2 cellular contexts compared by ENCODE assay signal in the genomic region with DNA sequence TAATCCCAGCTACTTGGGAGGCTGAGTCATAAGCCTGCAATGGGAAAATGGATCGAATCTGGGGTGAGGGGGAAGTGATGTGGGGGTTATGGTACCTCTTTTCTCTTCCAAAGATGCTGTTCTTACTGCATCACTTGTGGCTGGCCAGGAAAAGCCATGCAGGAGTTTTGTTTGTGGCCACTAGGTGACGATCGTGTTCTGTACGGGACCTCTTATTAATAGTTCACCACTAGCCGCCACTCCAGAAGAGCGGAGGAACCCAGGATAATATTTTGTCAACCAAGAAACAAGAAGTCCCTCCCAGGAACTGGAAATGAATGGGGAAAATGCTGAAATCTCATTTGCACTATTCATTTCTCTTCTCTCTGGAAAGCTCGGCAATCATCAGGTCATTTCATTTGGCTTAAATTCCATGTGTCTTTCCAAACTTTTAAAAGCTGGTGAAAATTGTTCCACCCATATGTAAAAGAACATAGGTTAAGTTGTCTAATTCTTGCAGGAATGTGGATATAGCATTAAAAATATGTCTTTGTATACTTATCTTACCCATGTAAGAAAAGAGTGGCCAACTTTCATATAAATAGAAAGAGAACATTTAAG.
TF ChIP-seq lines count a peak whose summit lies in the region.

No MANE protein-coding gene starts in this region.

TF ChIP-seq in SK-N-SH treated with all-trans-retinoic acid at 6 μM for 48 hours, 23 proteins besides CTCF, POLR2A, EP300 and RAD21:
- TF ChIP-seq, protein P1, sequence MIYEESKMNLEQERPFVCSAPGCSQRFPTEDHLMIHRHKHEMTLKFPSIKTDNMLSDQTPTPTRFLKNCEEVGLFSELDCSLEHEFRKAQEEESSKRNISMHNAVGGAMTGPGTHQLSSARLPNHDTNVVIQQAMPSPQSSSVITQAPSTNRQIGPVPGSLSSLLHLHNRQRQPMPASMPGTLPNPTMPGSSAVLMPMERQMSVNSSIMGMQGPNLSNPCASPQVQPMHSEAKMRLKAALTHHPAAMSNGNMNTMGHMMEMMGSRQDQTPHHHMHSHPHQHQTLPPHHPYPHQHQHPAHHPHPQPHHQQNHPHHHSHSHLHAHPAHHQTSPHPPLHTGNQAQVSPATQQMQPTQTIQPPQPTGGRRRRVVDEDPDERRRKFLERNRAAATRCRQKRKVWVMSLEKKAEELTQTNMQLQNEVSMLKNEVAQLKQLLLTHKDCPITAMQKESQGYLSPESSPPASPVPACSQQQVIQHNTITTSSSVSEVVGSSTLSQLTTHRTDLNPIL (CRISPR knock-in tag; IDR thresholded peaks at IDR 0.05; ENCODE audit: low read depth): no peak
- no peak for TF ChIP-seq ZC3H10 (CRISPR knock-in tag; IDR thresholded peaks at IDR 0.05)
- no peak for TF ChIP-seq OSR1 (CRISPR knock-in tag; IDR thresholded peaks at IDR 0.05)
- no peak for TF ChIP-seq ZFP3 (CRISPR knock-in tag; IDR thresholded peaks at IDR 0.05)
- no peak for TF ChIP-seq TOX (CRISPR knock-in tag; IDR thresholded peaks at IDR 0.05; ENCODE audit: borderline replicate concordance)
- TF ChIP-seq ZFP30 (CRISPR knock-in tag; IDR thresholded peaks at IDR 0.05): no peak
- TF ChIP-seq, protein P2, sequence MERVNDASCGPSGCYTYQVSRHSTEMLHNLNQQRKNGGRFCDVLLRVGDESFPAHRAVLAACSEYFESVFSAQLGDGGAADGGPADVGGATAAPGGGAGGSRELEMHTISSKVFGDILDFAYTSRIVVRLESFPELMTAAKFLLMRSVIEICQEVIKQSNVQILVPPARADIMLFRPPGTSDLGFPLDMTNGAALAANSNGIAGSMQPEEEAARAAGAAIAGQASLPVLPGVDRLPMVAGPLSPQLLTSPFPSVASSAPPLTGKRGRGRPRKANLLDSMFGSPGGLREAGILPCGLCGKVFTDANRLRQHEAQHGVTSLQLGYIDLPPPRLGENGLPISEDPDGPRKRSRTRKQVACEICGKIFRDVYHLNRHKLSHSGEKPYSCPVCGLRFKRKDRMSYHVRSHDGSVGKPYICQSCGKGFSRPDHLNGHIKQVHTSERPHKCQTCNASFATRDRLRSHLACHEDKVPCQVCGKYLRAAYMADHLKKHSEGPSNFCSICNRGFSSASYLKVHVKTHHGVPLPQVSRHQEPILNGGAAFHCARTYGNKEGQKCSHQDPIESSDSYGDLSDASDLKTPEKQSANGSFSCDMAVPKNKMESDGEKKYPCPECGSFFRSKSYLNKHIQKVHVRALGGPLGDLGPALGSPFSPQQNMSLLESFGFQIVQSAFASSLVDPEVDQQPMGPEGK (CRISPR knock-in tag; IDR thresholded peaks at IDR 0.05; ENCODE audit: borderline replicate concordance): no peak
- TF ChIP-seq ZNF70 (CRISPR knock-in tag; IDR thresholded peaks at IDR 0.05): no peak
- no peak for TF ChIP-seq ZNF8 (CRISPR knock-in tag; IDR thresholded peaks at IDR 0.05)
- no peak for TF ChIP-seq SNAI2 (CRISPR knock-in tag; IDR thresholded peaks at IDR 0.05)
- TF ChIP-seq, protein P3, sequence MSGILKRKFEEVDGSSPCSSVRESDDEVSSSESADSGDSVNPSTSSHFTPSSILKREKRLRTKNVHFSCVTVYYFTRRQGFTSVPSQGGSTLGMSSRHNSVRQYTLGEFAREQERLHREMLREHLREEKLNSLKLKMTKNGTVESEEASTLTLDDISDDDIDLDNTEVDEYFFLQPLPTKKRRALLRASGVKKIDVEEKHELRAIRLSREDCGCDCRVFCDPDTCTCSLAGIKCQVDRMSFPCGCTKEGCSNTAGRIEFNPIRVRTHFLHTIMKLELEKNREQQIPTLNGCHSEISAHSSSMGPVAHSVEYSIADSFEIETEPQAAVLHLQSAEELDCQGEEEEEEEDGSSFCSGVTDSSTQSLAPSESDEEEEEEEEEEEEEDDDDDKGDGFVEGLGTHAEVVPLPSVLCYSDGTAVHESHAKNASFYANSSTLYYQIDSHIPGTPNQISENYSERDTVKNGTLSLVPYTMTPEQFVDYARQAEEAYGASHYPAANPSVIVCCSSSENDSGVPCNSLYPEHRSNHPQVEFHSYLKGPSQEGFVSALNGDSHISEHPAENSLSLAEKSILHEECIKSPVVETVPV (CRISPR knock-in tag; IDR thresholded peaks at IDR 0.05): no peak
- no peak for TF ChIP-seq ESRRG (CRISPR knock-in tag; IDR thresholded peaks at IDR 0.05)

TF ChIP-seq in HepG2, 621 proteins besides CTCF, POLR2A, EP300 and RAD21 (continued from another document and continues in another):
- TF ChIP-seq, protein P4, sequence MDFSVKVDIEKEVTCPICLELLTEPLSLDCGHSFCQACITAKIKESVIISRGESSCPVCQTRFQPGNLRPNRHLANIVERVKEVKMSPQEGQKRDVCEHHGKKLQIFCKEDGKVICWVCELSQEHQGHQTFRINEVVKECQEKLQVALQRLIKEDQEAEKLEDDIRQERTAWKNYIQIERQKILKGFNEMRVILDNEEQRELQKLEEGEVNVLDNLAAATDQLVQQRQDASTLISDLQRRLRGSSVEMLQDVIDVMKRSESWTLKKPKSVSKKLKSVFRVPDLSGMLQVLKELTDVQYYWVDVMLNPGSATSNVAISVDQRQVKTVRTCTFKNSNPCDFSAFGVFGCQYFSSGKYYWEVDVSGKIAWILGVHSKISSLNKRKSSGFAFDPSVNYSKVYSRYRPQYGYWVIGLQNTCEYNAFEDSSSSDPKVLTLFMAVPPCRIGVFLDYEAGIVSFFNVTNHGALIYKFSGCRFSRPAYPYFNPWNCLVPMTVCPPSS (IDR thresholded peaks at IDR 0.05): no peak
- no peak for TF ChIP-seq NFATC3 (CRISPR knock-in tag; IDR thresholded peaks at IDR 0.05)
- no peak for TF ChIP-seq ZNF350 (CRISPR knock-in tag; IDR thresholded peaks at IDR 0.05; ENCODE audit: borderline replicate concordance, low read depth)
- TF ChIP-seq, protein P5, sequence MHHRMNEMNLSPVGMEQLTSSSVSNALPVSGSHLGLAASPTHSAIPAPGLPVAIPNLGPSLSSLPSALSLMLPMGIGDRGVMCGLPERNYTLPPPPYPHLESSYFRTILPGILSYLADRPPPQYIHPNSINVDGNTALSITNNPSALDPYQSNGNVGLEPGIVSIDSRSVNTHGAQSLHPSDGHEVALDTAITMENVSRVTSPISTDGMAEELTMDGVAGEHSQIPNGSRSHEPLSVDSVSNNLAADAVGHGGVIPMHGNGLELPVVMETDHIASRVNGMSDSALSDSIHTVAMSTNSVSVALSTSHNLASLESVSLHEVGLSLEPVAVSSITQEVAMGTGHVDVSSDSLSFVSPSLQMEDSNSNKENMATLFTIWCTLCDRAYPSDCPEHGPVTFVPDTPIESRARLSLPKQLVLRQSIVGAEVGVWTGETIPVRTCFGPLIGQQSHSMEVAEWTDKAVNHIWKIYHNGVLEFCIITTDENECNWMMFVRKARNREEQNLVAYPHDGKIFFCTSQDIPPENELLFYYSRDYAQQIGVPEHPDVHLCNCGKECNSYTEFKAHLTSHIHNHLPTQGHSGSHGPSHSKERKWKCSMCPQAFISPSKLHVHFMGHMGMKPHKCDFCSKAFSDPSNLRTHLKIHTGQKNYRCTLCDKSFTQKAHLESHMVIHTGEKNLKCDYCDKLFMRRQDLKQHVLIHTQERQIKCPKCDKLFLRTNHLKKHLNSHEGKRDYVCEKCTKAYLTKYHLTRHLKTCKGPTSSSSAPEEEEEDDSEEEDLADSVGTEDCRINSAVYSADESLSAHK (CRISPR knock-in tag; IDR thresholded peaks at IDR 0.05; ENCODE audit: borderline replicate concordance): no peak
- TF ChIP-seq ARNT (IDR thresholded peaks at IDR 0.05): no peak
- TF ChIP-seq MIXL1 (CRISPR knock-in tag; IDR thresholded peaks at IDR 0.05): peak; percentile 81
- TF ChIP-seq XBP1 (CRISPR knock-in tag; IDR thresholded peaks at IDR 0.05): no peak
- 0 out of 2 replicates have a peak, but pooled peaks have one; percentile 29 for TF ChIP-seq PITX1 (CRISPR knock-in tag; IDR thresholded peaks at IDR 0.05)
- no peak for TF ChIP-seq CREB1 (IDR thresholded peaks at IDR 0.05)
- TF ChIP-seq CREB1 (CRISPR knock-in tag; IDR thresholded peaks at IDR 0.05): 0 out of 2 replicates have a peak, but pooled peaks have one; percentile 11
- TF ChIP-seq SMAD3 (CRISPR knock-in tag; IDR thresholded peaks at IDR 0.05): 0 out of 2 replicates have a peak, but pooled peaks have one; percentile 23
- TF ChIP-seq FLYWCH1 (CRISPR knock-in tag; IDR thresholded peaks at IDR 0.05): no peak
- TF ChIP-seq ERF (CRISPR knock-in tag; IDR thresholded peaks at IDR 0.05): 0 out of 2 replicates have a peak, but pooled peaks have one; percentile 29
- no peak for TF ChIP-seq HNRNPUL1 (IDR thresholded peaks at IDR 0.05; ENCODE audit: low read depth, low read length)
- TF ChIP-seq SRY (CRISPR knock-in tag; IDR thresholded peaks at IDR 0.05): no peak
- TF ChIP-seq TCF7 (IDR thresholded peaks at IDR 0.05; ENCODE audit: low read depth): no peak
- no peak for TF ChIP-seq FOXK2 (IDR thresholded peaks at IDR 0.05)
- TF ChIP-seq POLR2G (IDR thresholded peaks at IDR 0.05; ENCODE audit: low read depth, low read length): no peak
- no peak for TF ChIP-seq ONECUT2 (CRISPR knock-in tag; IDR thresholded peaks at IDR 0.05)
- TF ChIP-seq ZNF260 (CRISPR knock-in tag; IDR thresholded peaks at IDR 0.05; ENCODE audit: borderline replicate concordance, low read depth): no peak
- TF ChIP-seq, protein P6, sequence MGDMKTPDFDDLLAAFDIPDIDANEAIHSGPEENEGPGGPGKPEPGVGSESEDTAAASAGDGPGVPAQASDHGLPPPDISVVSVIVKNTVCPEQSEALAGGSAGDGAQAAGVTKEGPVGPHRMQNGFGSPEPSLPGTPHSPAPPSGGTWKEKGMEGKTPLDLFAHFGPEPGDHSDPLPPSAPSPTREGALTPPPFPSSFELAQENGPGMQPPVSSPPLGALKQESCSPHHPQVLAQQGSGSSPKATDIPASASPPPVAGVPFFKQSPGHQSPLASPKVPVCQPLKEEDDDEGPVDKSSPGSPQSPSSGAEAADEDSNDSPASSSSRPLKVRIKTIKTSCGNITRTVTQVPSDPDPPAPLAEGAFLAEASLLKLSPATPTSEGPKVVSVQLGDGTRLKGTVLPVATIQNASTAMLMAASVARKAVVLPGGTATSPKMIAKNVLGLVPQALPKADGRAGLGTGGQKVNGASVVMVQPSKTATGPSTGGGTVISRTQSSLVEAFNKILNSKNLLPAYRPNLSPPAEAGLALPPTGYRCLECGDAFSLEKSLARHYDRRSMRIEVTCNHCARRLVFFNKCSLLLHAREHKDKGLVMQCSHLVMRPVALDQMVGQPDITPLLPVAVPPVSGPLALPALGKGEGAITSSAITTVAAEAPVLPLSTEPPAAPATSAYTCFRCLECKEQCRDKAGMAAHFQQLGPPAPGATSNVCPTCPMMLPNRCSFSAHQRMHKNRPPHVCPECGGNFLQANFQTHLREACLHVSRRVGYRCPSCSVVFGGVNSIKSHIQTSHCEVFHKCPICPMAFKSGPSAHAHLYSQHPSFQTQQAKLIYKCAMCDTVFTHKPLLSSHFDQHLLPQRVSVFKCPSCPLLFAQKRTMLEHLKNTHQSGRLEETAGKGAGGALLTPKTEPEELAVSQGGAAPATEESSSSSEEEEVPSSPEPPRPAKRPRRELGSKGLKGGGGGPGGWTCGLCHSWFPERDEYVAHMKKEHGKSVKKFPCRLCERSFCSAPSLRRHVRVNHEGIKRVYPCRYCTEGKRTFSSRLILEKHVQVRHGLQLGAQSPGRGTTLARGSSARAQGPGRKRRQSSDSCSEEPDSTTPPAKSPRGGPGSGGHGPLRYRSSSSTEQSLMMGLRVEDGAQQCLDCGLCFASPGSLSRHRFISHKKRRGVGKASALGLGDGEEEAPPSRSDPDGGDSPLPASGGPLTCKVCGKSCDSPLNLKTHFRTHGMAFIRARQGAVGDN (CRISPR knock-in tag; IDR thresholded peaks at IDR 0.05): no peak
- TF ChIP-seq YEATS2 (CRISPR knock-in tag; IDR thresholded peaks at IDR 0.05; ENCODE audit: borderline replicate concordance): peak; percentile 32; the same call in 1 of the 2 replicates
- TF ChIP-seq KMT2A (CRISPR knock-in tag; IDR thresholded peaks at IDR 0.05): no peak
- 0 out of 2 replicates have a peak, but pooled peaks have one; percentile 29 for TF ChIP-seq GATAD2A (CRISPR knock-in tag; IDR thresholded peaks at IDR 0.05)
- no peak for TF ChIP-seq NFE2 (CRISPR knock-in tag; IDR thresholded peaks at IDR 0.05)
- TF ChIP-seq, protein P7, sequence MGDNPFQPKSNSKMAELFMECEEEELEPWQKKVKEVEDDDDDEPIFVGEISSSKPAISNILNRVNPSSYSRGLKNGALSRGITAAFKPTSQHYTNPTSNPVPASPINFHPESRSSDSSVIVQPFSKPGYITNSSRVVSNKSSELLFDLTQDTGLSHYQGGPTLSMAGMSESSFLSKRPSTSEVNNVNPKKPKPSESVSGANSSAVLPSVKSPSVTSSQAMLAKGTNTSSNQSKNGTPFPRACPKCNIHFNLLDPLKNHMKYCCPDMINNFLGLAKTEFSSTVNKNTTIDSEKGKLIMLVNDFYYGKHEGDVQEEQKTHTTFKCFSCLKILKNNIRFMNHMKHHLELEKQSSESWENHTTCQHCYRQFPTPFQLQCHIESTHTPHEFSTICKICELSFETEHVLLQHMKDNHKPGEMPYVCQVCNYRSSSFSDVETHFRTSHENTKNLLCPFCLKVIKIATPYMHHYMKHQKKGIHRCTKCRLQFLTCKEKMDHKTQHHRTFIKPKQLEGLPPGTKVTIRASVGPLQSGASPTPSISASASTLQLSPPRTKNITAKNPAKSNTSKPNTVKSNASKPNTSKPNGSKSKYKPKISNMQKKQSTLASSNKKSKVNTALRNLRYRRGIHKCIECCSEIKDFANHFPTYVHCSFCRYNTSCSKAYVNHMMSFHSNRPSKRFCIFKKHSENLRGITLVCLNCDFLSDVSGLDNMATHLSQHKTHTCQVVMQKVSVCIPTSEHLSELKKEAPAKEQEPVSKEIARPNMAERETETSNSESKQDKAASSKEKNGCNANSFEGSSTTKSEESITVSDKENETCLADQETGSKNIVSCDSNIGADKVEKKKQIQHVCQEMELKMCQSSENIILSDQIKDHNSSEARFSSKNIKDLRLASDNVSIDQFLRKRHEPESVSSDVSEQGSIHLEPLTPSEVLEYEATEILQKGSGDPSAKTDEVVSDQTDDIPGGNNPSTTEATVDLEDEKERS (CRISPR knock-in tag; IDR thresholded peaks at IDR 0.05): 0 out of 2 replicates have a peak, but pooled peaks have one; percentile 23
- no peak for TF ChIP-seq TSC22D2 (CRISPR knock-in tag; IDR thresholded peaks at IDR 0.05; ENCODE audit: borderline replicate concordance)
- TF ChIP-seq SMC3 (IDR thresholded peaks at IDR 0.05; ENCODE audit: low read length): peak; percentile 96
- TF ChIP-seq RFX3 (CRISPR knock-in tag; IDR thresholded peaks at IDR 0.05): no peak
